Comparison of ENCODE assay signal across 22 cellular contexts in the genomic region with DNA sequence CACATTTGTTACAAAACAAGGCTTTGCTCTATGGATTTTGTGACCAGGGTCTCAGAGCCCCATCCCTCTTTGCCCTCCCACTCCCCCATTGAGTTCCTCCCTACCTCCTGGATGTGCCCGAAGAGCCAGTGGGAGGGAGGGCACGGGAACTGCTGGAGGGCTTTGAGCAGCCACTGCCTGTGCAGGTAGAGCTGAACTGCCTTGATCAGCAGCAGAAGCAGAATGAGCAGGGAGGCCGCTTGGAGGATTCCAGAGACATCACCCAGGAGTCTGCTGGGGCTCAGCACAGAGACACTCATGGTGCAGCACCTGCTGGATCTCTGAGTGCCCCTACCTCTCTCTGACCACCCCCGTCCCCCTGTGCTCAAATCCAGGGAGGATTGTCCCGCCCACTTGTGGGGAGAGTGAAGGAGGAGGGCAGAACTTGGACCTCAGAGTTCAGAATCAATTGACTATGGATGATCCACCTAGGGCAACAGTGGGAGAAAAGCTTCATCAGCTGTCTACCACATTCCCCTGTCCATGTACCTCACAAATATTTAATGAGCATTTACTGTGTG. TPM values are rescaled to one million over a fixed set of nuclear protein-coding genes. Genes with fewer than 3 reads are reported as not detected.
"Had no signal": no experiment of that assay in that cellular context is flagged by ENCODE, and none has a peak within 500 bp of the region (broad histone marks: within the 10 kb centered on the region; RNA-seq: fewer than 3 reads in every experiment).

A gene with protein sequence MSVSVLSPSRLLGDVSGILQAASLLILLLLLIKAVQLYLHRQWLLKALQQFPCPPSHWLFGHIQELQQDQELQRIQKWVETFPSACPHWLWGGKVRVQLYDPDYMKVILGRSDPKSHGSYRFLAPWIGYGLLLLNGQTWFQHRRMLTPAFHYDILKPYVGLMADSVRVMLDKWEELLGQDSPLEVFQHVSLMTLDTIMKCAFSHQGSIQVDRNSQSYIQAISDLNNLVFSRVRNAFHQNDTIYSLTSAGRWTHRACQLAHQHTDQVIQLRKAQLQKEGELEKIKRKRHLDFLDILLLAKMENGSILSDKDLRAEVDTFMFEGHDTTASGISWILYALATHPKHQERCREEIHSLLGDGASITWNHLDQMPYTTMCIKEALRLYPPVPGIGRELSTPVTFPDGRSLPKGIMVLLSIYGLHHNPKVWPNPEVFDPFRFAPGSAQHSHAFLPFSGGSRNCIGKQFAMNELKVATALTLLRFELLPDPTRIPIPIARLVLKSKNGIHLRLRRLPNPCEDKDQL (minus strand): TSS at position 342 of the 560 bp plus-strand sequence. CDS start 43 bp downstream, at position 299.

- H3K4me3 ChIP-seq: MG63 had no signal

- DNase-seq: activated B cell treated with CpG ODN at 0.5 μM for 24 hours; activated CD4-positive, alpha-beta T cell treated with anti-CD3 and anti-CD28 coated beads for 1 hour; activated CD4-positive, alpha-beta T cell treated with anti-CD3 and anti-CD28 coated beads, Interleukin-2, amount 10 ng/mL, durations not matched to agents 24 days and 14 days; activated CD4-positive, alpha-beta T cell treated with anti-CD3 and anti-CD28 coated beads, Interleukin-2, amount 50 U/mL, for 48 hours; activated CD8-positive, alpha-beta memory T cell treated with anti-CD3 and anti-CD28 coated beads, Interleukin-2, amount 10 ng/mL, durations not matched to agents 7 days and 5 days; activated effector memory CD4-positive, alpha-beta T cell treated with Interleukin-2 at 50 U/mL for 16 hours; activated naive CD4-positive, alpha-beta T cell treated with anti-CD3 and anti-CD28 coated beads for 36 hours; activated T-cell treated with anti-CD3 and anti-CD28 coated beads, Interleukin-2, amount 50 U/mL, for 24 hours; MG63; MV-4-11; NCI-H1105; NCI-H1436 treated with DMSO at 0.1 percent for 48 hours; NCI-H187; NCI-H2081; NCI-H510A treated with DMSO at 0.1 percent for 48 hours; NCI-H69; NK-92 treated with Interleukin-12 subunit alpha and Interleukin-12 subunit beta, amount 100 ng/mL, for 24 hours; SHP77 treated with DMSO at 0.1 percent for 48 hours had no signal

- H3K9me3 ChIP-seq: MG63 had no signal

- ATAC-seq: activated CD8-positive, alpha-beta memory T cell treated with anti-CD3 and anti-CD28 coated beads, Interleukin-2, amount 10 ng/mL, durations not matched to agents 7 days and 5 days had no signal

- FAIRE-seq: RCC 7860, TTC549 had no signal

- H3K36me3 ChIP-seq: MG63 had no signal

- H3K27me3 ChIP-seq: MG63 had no signal

RNA-seq across cellular contexts. Expression of the gene that starts here (rescaled TPM):
- total RNA-seq: activated B cell treated with CpG ODN at 0.5 μM for 24 hours; activated CD4-positive, alpha-beta T cell treated with anti-CD3 and anti-CD28 coated beads, Interleukin-2, amount 10 ng/mL, durations not matched to agents 24 days and 14 days; activated CD8-positive, alpha-beta memory T cell treated with anti-CD3 and anti-CD28 coated beads, Interleukin-2, amount 10 ng/mL, durations not matched to agents 7 days and 5 days; activated naive CD4-positive, alpha-beta T cell treated with anti-CD3 and anti-CD28 coated beads for 36 hours; activated T-helper 1 cell treated with anti-CD3 and anti-CD28 coated beads, Interleukin-12 subunit alpha, Interleukin-12 subunit beta, Interleukin-2, Interleukin-4 antibody, amounts not matched to agents 30 ng/mL and 10 ng/mL and 1 ng/mL, durations not matched to agents 14 hours and 24 hours and 36 hours; SK-MEL-5 had no signal
